1 cellular context compared by ENCODE assay signal in the genomic region with DNA sequence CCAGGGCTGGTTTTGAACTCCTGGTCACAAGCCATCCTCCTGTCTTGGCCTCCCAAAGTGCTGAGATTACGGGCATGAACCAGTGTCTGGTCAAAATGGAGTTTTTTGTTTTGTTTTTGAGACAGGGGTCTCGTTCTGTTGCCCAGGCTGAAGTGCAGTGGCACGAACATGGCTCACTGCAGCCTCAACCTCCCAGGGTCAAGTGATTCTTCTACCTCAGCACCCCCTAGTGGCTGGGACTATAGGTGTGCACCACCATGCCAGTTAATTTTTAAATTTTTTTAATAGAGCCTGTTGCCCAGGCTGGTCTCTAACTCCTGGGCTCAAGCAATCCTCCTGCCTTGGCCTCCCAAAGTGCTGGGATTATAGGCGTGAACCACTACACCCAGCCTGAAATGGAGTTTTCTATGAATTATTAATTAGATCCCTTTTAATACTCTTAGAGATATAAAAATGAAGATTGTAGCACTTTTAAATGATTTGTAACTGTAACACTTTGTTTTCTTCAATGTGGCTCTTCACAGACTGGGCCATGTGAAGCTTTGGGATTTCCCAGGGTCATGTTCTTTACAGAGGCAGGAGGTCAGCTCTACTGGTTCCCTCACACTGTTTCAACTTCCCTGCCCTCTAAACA.
TF ChIP-seq lines count a peak whose summit lies in the region.

No MANE protein-coding gene starts in this region.

TF ChIP-seq in Ishikawa, 13 proteins besides CTCF, POLR2A, EP300 and RAD21 (continued from another document):
- TF ChIP-seq, protein P1, sequence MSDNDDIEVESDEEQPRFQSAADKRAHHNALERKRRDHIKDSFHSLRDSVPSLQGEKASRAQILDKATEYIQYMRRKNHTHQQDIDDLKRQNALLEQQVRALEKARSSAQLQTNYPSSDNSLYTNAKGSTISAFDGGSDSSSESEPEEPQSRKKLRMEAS (IDR thresholded peaks at IDR 0.05): no peak
- TF ChIP-seq CREB1 (IDR thresholded peaks at IDR 0.05; ENCODE audit: low read depth) (no peak), YY1 (IDR thresholded peaks at IDR 0.05; ENCODE audit: low read depth) (no peak)
TF ChIP-seq in Ishikawa: peak in this region for 0.
